In the genomic region with DNA sequence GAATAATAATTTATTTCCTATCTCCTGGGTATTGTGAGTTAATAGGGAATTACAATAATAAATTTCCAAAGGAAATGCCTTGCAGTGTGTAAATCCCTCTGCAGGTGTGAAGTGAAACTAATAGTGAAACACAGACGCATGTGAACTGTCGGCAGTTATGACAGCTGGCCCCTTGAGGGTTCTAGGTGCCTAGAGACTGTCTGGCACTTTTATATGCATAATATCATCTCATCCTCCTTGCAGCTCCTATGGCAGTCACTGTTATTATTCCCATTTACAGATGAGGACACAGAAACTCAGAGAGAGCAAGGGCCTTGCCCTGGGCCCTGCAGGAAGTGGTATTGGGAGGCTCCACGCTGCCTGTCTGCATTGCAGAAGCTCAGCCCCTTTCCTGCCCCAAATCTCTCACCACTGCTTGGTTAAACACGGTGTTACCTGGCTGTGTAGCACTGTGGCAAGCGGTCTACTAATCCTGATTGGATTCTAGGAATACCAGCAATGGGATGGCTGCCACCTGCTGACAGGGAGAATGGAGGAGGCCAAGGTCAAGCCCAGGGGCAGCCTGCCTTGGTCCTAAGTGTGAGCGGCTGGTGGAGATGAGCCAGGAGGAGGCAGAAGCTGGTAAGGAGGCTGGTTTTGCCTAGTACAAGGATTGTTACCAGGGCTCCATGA, we compare ENCODE assay signal across 9 cellular contexts. TPM values are rescaled to one million over a fixed set of nuclear protein-coding genes. Genes with fewer than 3 reads are reported as not detected.
DNase-seq lines count a peak whose midpoint lies in the region; ATAC-seq, FAIRE-seq and TF ChIP-seq lines count a peak whose summit lies in the region.
"Had no signal": no experiment of that assay in that cellular context is flagged by ENCODE, and none has a peak within 500 bp of the region (broad histone marks: within the 10 kb centered on the region; RNA-seq: fewer than 3 reads in every experiment).

No MANE protein-coding gene starts in this region.

- no peaks in the 10 kb centered on the region for H3K9me3 ChIP-seq in CD4-positive, alpha-beta T cell (ENCODE audit: control insufficient read depth, low read length)
- H3K9me3 ChIP-seq in H1 (ENCODE audit: insufficient read depth in 2 of 2, low read depth in 1 of 2, low read length in 1 of 2): no peaks in the 10 kb centered on the region

- no peaks in the 10 kb centered on the region for H3K36me3 ChIP-seq in H1 (ENCODE audit: control insufficient read depth in 2 of 4, insufficient read depth in 4 of 4, low read length in 3 of 4)

- H3K36me3 Mint-ChIP-seq in CD4-positive, alpha-beta T cell (ENCODE audit: low read depth): peaks cover 45% of the 10 kb centered on the region
- H3K36me3 Mint-ChIP-seq in T-helper 1 cell treated with Interleukin-12 subunit alpha and Interleukin-12 subunit beta and Interleukin-4 antibody, amounts not matched to agents 30 μg/mL and 1 μg/mL, for 36 hours (ENCODE audit: low read depth): peaks cover 18% of the 10 kb centered on the region

- H3K56ac ChIP-seq in H1 (replicated peaks; ENCODE audit: insufficient read length, low read depth, low read length): no peak overlapping the region

- peak overlapping the region; percentile 58 for H3K27ac ChIP-seq in CD4-positive, alpha-beta T cell (ENCODE audit: low read depth, low read length)
- H3K27ac ChIP-seq in H1 (ENCODE audit: low read depth, low read length): no peak overlapping the region

- no peak overlapping the region for H3K23ac ChIP-seq in H1 (ENCODE audit: insufficient read length)

- H4K5ac ChIP-seq in H1 (ENCODE audit: insufficient read length, low read depth, low read length): no peak overlapping the region

- TF ChIP-seq CTCF in CD4-positive, alpha-beta T cell (IDR thresholded peaks at IDR 0.05): no peak
- TF ChIP-seq CTCF in H1 (IDR thresholded peaks at IDR 0.05; ENCODE audit: control extremely low read depth in 1 of 3, insufficient read depth in 1 of 3, low read depth in 1 of 3, low read length in 3 of 3): no peak

- no peak overlapping the region for H4K8ac ChIP-seq in H1 (ENCODE audit: extremely low read depth, insufficient read depth, low read length)

- H3K79me1 ChIP-seq in H1 (ENCODE audit: low read depth, low read length): no peaks in the 10 kb centered on the region

- H2BK12ac ChIP-seq in H1 (ENCODE audit: low read depth, low read length): no peak overlapping the region

- TF ChIP-seq RAD21 in H1 (IDR thresholded peaks at IDR 0.05 in 1 of 2, conservative IDR thresholded peaks at IDR 0.05 in 1 of 2; ENCODE audit: low read depth in 2 of 2, low read length in 2 of 2): 0 out of 4 replicates have a peak, but pooled peaks of 1 of the 2 experiments have one; percentile 15

- intact Hi-C loops in CD4-positive, alpha-beta T cell (cut with DNase I, micrococcal nuclease): loop anchor here in 1 of 2 experiments (1.0 kb wide), 1 partner anchor 9 kb away; no protein-coding TSS in a partner anchor

- no peak overlapping the region for H3K14ac ChIP-seq in H1 (ENCODE audit: insufficient read length)

- H2BK15ac ChIP-seq in H1 (ENCODE audit: low read length): no peak overlapping the region

- no peak overlapping the region for H3K18ac ChIP-seq in H1 (ENCODE audit: extremely low read depth, low read length)

- POLR2A ChIA-PET in CD4-positive, alpha-beta T cell (lab: Charles Lee): interaction anchor here (0.6 to 3.7 kb wide), 7 partner anchors 10 to 181 kb away, joined by 3 to 33 read pairs (median 11); a partner anchor contains a TSS
- POLR2A ChIA-PET in H1 (lab: Charles Lee; ENCODE audit: partially characterized antibody): no interaction called here

- no peak overlapping the region for H4K91ac ChIP-seq in H1 (replicated peaks; ENCODE audit: insufficient read length, low read length)

- H2BK120ac ChIP-seq in H1 (replicated peaks; ENCODE audit: low read depth, low read length): no peak overlapping the region

- no peaks in the 10 kb centered on the region for H3K9me3 Mint-ChIP-seq in CD4-positive, alpha-beta T cell
- H3K9me3 Mint-ChIP-seq in T-helper 1 cell treated with Interleukin-12 subunit alpha and Interleukin-12 subunit beta and Interleukin-4 antibody, amounts not matched to agents 30 μg/mL and 1 μg/mL, for 36 hours: peaks cover 3% of the 10 kb centered on the region

- peak overlapping the region; percentile 47; the same call in 1 of the 2 replicates for H2AFZ ChIP-seq in H1 (ENCODE audit: low read length)

- H3K23me2 ChIP-seq in H1 (ENCODE audit: low read depth, low read length): peaks cover 2% of the 10 kb centered on the region; the same call in 1 of the 2 replicates

- H3K4me3 Mint-ChIP-seq in CD4-positive, alpha-beta T cell: peak overlapping the region; percentile 96
- peak overlapping the region; percentile 94 for H3K4me3 Mint-ChIP-seq in T-helper 1 cell treated with Interleukin-12 subunit alpha and Interleukin-12 subunit beta and Interleukin-4 antibody, amounts not matched to agents 30 μg/mL and 1 μg/mL, for 36 hours

- CTCF ChIA-PET in CD4-positive, alpha-beta T cell (lab: Charles Lee): interaction anchor here (0.8 to 1.7 kb wide), 3 partner anchors 10 to 33 kb away, joined by 4 to 7 read pairs (median 5); a partner anchor contains a TSS
- CTCF ChIA-PET in H1 (lab: Charles Lee; ENCODE audit: partially characterized antibody): interaction anchor here (0.7 to 4.1 kb wide), 6 partner anchors 10 to 548 kb away, joined by 3 to 22 read pairs (median 4); a partner anchor contains a TSS

- no peak overlapping the region for H3K4me2 ChIP-seq in H1 (ENCODE audit: insufficient read depth in 1 of 2, low read depth in 2 of 2, low read length in 2 of 2)

- H3K4me1 Mint-ChIP-seq in CD4-positive, alpha-beta T cell (ENCODE audit: low read depth): peaks cover 52% of the 10 kb centered on the region
- peaks cover 46% of the 10 kb centered on the region for H3K4me1 Mint-ChIP-seq in T-helper 1 cell treated with Interleukin-12 subunit alpha and Interleukin-12 subunit beta and Interleukin-4 antibody, amounts not matched to agents 30 μg/mL and 1 μg/mL, for 36 hours (ENCODE audit: low read depth)

- no peak for TF ChIP-seq EP300 in H1 (IDR thresholded peaks at IDR 0.05; ENCODE audit: borderline replicate concordance in 1 of 2, low read depth in 2 of 2, low read length in 2 of 2)

- FAIRE-seq in H1 (lab: Jason Lieb, UNC): no peak

- H3K9ac ChIP-seq in H1 (replicated peaks in 1 of 4; ENCODE audit: extremely low read depth in 1 of 4, low read depth in 3 of 4, low read length in 3 of 4): no peak overlapping the region

- H3K4ac ChIP-seq in H1 (replicated peaks; ENCODE audit: insufficient read length, low read depth, low read length): no peak overlapping the region

- no peak for TF ChIP-seq POLR2A in H1 (IDR thresholded peaks at IDR 0.05; ENCODE audit: control extremely low read depth in 1 of 2, low read depth in 2 of 2, low read length in 2 of 2)

- no peaks in the 10 kb centered on the region for H4K20me1 ChIP-seq in H1 (replicated peaks in 1 of 2; ENCODE audit: control insufficient read depth in 1 of 2, insufficient read depth in 2 of 2, low read length in 2 of 2)

- ATAC-seq in CD4-positive, alpha-beta T cell (ENCODE audit: poor library complexity): peak; percentile 96
- peak; percentile 59 for ATAC-seq in GM21786 (IDR thresholded peaks at IDR 0.05; ENCODE audit: unreplicated experiment)

- H3K27ac Mint-ChIP-seq in CD4-positive, alpha-beta T cell: peak overlapping the region; percentile 93
- H3K27ac Mint-ChIP-seq in T-helper 1 cell treated with Interleukin-12 subunit alpha and Interleukin-12 subunit beta and Interleukin-4 antibody, amounts not matched to agents 30 μg/mL and 1 μg/mL, for 36 hours: peak overlapping the region; percentile 86

- H3K27me3 Mint-ChIP-seq in CD4-positive, alpha-beta T cell: no peaks in the 10 kb centered on the region
- H3K27me3 Mint-ChIP-seq in T-helper 1 cell treated with Interleukin-12 subunit alpha and Interleukin-12 subunit beta and Interleukin-4 antibody, amounts not matched to agents 30 μg/mL and 1 μg/mL, for 36 hours (ENCODE audit: low read depth): no peaks in the 10 kb centered on the region

- 88% methylated on average over 6 of the region's 6 CpGs; no CpG with 5 or more reads in 1 of the 2 experiments for WGBS in H1 (ENCODE audit: extremely low coverage in 1 of 2, insufficient coverage in 1 of 2, insufficient read length in 1 of 2, insufficient replicate concordance in 2 of 2, low coverage in 1 of 2, low lambda C conversion rate in 2 of 2, missing lambda C conversion rate in 1 of 2), 2 experiments

- H3K27me3 ChIP-seq in CD4-positive, alpha-beta T cell (ENCODE audit: control insufficient read depth, insufficient read depth, low read length): no peaks in the 10 kb centered on the region
- H3K27me3 ChIP-seq in H1 (replicated peaks in 1 of 4; ENCODE audit: control insufficient read depth in 3 of 4, extremely low read depth in 1 of 4, insufficient read depth in 3 of 4, low read length in 3 of 4): no peaks in the 10 kb centered on the region

- H3K4me1 ChIP-seq in H1 (replicated peaks in 1 of 4; ENCODE audit: control insufficient read depth in 3 of 4, insufficient read depth in 4 of 4, low read length in 3 of 4): no peaks in the 10 kb centered on the region; a peak in 1 of 7 replicates

- H3K4me3 ChIP-seq in H1 (ENCODE audit: extremely low read depth in 1 of 4, insufficient read depth in 2 of 4, low read depth in 3 of 4, low read length in 4 of 4): no peak overlapping the region

- no peak overlapping the region for H2BK20ac ChIP-seq in H1 (ENCODE audit: low read length)

- no peaks in the 10 kb centered on the region for H3K79me2 ChIP-seq in H1 (ENCODE audit: control insufficient read depth in 1 of 2, insufficient read depth in 2 of 2, low read length in 2 of 2)

- H2BK5ac ChIP-seq in H1 (ENCODE audit: low read depth, low read length): no peak overlapping the region

- no peak overlapping the region for H2AK5ac ChIP-seq in H1 (ENCODE audit: low read depth, low read length)

- DNase-seq in CD4-positive, alpha-beta T cell: peak; percentile 38 to 65 (median 56)
- DNase-seq in H1 (ENCODE audit: low read depth in 1 of 2, low spot score in 2 of 2): no peak
- DNase-seq in NCI-H187 treated with DMSO at 0.1 percent for 48 hours (lab: John Stamatoyannopoulos, UW): no peak
- no peak for DNase-seq in H4 (ENCODE audit: low spot score)
- no peak for DNase-seq in NCI-H1417 (lab: John Stamatoyannopoulos, UW)
- DNase-seq in SHP77 treated with DMSO at 0.1 percent for 48 hours (lab: John Stamatoyannopoulos, UW): no peak

TF ChIP-seq in H1, 55 proteins besides CTCF, POLR2A, EP300 and RAD21:
- TF ChIP-seq EGR1 (IDR thresholded peaks at IDR 0.05; ENCODE audit: borderline replicate concordance, low read depth, low read length): no peak
TF ChIP-seq in H1: peak in this region for 0.

RNA-seq across cellular contexts. Expression of a gene that starts 32.8 kb away (rescaled TPM):
- under 1 TPM; 0.61 to 0.74 TPM for total RNA-seq in CD4-positive, alpha-beta T cell
- 0.73 and 1.4 TPM in 2 replicates for total RNA-seq in H1 (2021; fragmentation: NEBNext Ultra II Directional; extraction: Animal tissue kit (Norgen Biotek cat#: 25700))
- polyA plus RNA-seq in H1 (2011; rRNA removed): 22.3 and 24.4 TPM in 2 replicates
- polyA plus RNA-seq in H1 (2011; cell fraction: cytosol; rRNA removed): 13.8 TPM
- polyA plus RNA-seq in H1 (2011; cell fraction: nucleus; rRNA removed): 20.1 TPM
- polyA plus RNA-seq in H1 (2012, experiment 1 of 2): 2.5 to 3.7 TPM (median 2.9 TPM) in 4 replicates
- 3.0 TPM for polyA plus RNA-seq in H1 (2012, experiment 2 of 2)
- 1.8 TPM for polyA plus RNA-seq in H1 (2013, experiment 1 of 2)
- 1.9 TPM for polyA plus RNA-seq in H1 (2013, experiment 2 of 2)
- 16.7 and 31.3 TPM in 2 replicates for polyA minus RNA-seq in H1 (2011; rRNA and poly(A)+ RNA removed)
- polyA minus RNA-seq in H1 (2011; cell fraction: cytosol; rRNA and poly(A)+ RNA removed): 3.8 TPM
- polyA minus RNA-seq in H1 (2011; cell fraction: nucleus; rRNA and poly(A)+ RNA removed): 3.8 TPM
- total RNA-seq in H4 (2014; rRNA removed; shearing (Covaris generic)): 1.0 and 1.4 TPM in 2 replicates
- total RNA-seq: LHCN-M2 had no signal

Comparison
In these comparisons a context has a peak if more than half of its experiments do, and no peak if none do; other contexts are left out.
1. DNase-seq: peak in CD4-positive, alpha-beta T cell (10 of 10); none in H1 (0 of 2), NCI-H187 treated with DMSO at 0.1 percent for 48 hours (single experiment), H4 (single experiment), NCI-H1417 (0 of 3) and SHP77 treated with DMSO at 0.1 percent for 48 hours (single experiment).